Comparison of ENCODE assay signal across 20 cellular contexts in genomic region chr20:45444050-45444449, GRCh38. TPM values are rescaled to one million over a fixed set of nuclear protein-coding genes. Genes with fewer than 3 reads are reported as not detected.
DNase-seq lines count a peak whose midpoint lies in the region; ATAC-seq and TF ChIP-seq lines count a peak whose summit lies in the region.
"Had no signal": no experiment of that assay in that cellular context is flagged by ENCODE, and none has a peak within 500 bp of the region (broad histone marks: within the 10 kb centered on the region; RNA-seq: fewer than 3 reads in every experiment).

No MANE protein-coding gene starts in this region.

- H3K79me1 ChIP-seq in H9 (ENCODE audit: insufficient read depth, low read depth, low read length, poor library complexity, severe bottlenecking), result no peaks in the 10 kb centered on the region

- H4K5ac ChIP-seq in H9 (ENCODE audit: insufficient read length, low read depth, low read length), result no peak overlapping the region

- H3K79me2 ChIP-seq in KMS-11 (ENCODE audit: insufficient read depth, low read depth) (no peaks in the 10 kb centered on the region), H9 (ENCODE audit: insufficient read depth, low read length) (no peaks in the 10 kb centered on the region)

- no peak overlapping the region for H2BK120ac ChIP-seq in H9 (ENCODE audit: low read depth, low read length, poor library complexity, severe bottlenecking)

- H3K36me3 ChIP-seq in CD8-positive, alpha-beta T cell (ENCODE audit: insufficient read depth, low read length), result no peaks in the 10 kb centered on the region
- H3K36me3 ChIP-seq in KMS-11 (ENCODE audit: insufficient read depth), result no peaks in the 10 kb centered on the region
- H3K36me3 ChIP-seq in brain microvascular endothelial cell (replicated peaks), result no peaks in the 10 kb centered on the region
- H3K36me3 ChIP-seq: upper lobe of right lung had no signal

- no peak overlapping the region for H3K4me3 ChIP-seq in CD8-positive, alpha-beta T cell (ENCODE audit: low read depth, low read length)
- H3K4me3 ChIP-seq in KMS-11 (IDR thresholded peaks at IDR 0.05; ENCODE audit: insufficient read depth, low read depth, low read length), result no peak overlapping the region
- no peak overlapping the region for H3K4me3 ChIP-seq in brain microvascular endothelial cell (ENCODE audit: low read depth, low read length)
- no peak overlapping the region for H3K4me3 ChIP-seq in lower leg skin (ENCODE audit: low read depth, poor library complexity, severe bottlenecking)
- H3K4me3 ChIP-seq: gastroesophageal sphincter, upper lobe of right lung had no signal

- no peak overlapping the region for H3K14ac ChIP-seq in H9 (ENCODE audit: insufficient read depth, low read length)

- in situ Hi-C loops in brain microvascular endothelial cell (cut with HindIII; ENCODE audit: low pct_ligation_motif_present, low sequenced_read_pairs), result no loop called here

- DNase-seq in CD8-positive, alpha-beta T cell, result peak in 3 of 7 experiments; percentile 15 to 59 (median 57)
- peak; percentile 43 for DNase-seq in activated CD4-positive, alpha-beta memory T cell treated with anti-CD3 and anti-CD28 coated beads for 36 hours
- DNase-seq in effector memory CD8-positive, alpha-beta T cell, result peak; percentile 36 to 38 (median 38)
- no peak for DNase-seq in brain microvascular endothelial cell
- no peak for DNase-seq in lower leg skin (ENCODE audit: low spot score in 2 of 2)
- DNase-seq in HCEC 1CT, result no peak
- no peak for DNase-seq in H9
- DNase-seq: activated CD4-positive, alpha-beta T cell treated with anti-CD3 and anti-CD28 coated beads, Interleukin-2, amount 50 U/mL, for 4 hours; activated T-cell treated with anti-CD3 and anti-CD28 coated beads, Interleukin-2, amount 50 U/mL, for 4 hours; aorta; cerebellar nuclear complex; NCI-H1930; upper lobe of right lung had no signal

- no peaks in the 10 kb centered on the region for H3K27me3 ChIP-seq in CD8-positive, alpha-beta T cell (ENCODE audit: insufficient read depth, low read length)
- H3K27me3 ChIP-seq in KMS-11 (ENCODE audit: insufficient read depth, low read depth) (no peaks in the 10 kb centered on the region), brain microvascular endothelial cell (replicated peaks) (no peaks in the 10 kb centered on the region), H9 (ENCODE audit: insufficient read depth, low read length) (no peaks in the 10 kb centered on the region)
- H3K27me3 ChIP-seq: upper lobe of right lung had no signal

- H3K23ac ChIP-seq in H9 (ENCODE audit: insufficient read length, low read depth, low read length), result no peak overlapping the region

- no peaks in the 10 kb centered on the region for H3K9me3 ChIP-seq in CD8-positive, alpha-beta T cell (ENCODE audit: low read length)
- H3K9me3 ChIP-seq in H9 (ENCODE audit: control insufficient read depth, low read depth, low read length), result no peaks in the 10 kb centered on the region
- H3K9me3 ChIP-seq: gastroesophageal sphincter, upper lobe of right lung had no signal

- no peak overlapping the region for H3K4ac ChIP-seq in H9 (ENCODE audit: low read depth, low read length)

- TF ChIP-seq POLR2A in lower leg skin (IDR thresholded peaks at IDR 0.05), result no peak

- H3K9me3 Mint-ChIP-seq in CD8-positive, alpha-beta T cell, result no peaks in the 10 kb centered on the region
- no peaks in the 10 kb centered on the region for H3K9me3 Mint-ChIP-seq in activated CD4-positive, alpha-beta memory T cell treated with anti-CD3 and anti-CD28 coated beads for 36 hours
- H3K9me3 Mint-ChIP-seq in effector memory CD8-positive, alpha-beta T cell, result no peaks in the 10 kb centered on the region
- no peaks in the 10 kb centered on the region; a peak in 1 of 5 replicates for H3K9me3 Mint-ChIP-seq in H9
- H3K9me3 Mint-ChIP-seq: activated T-cell treated with anti-CD3 and anti-CD28 coated beads, Interleukin-2, amount 50 U/mL, for 4 hours; nephron; stimulated activated naive CD8-positive, alpha-beta T cell treated with anti-CD3 and anti-CD28 coated beads, Interleukin-15, Interleukin-2, amounts not matched to agents 100 ng/mL and 50 ng/mL, for 24 hours had no signal

- peaks cover 5% of the 10 kb centered on the region for H3K36me3 Mint-ChIP-seq in CD8-positive, alpha-beta T cell
- H3K36me3 Mint-ChIP-seq in activated CD4-positive, alpha-beta memory T cell treated with anti-CD3 and anti-CD28 coated beads for 36 hours, result peaks cover 3% of the 10 kb centered on the region
- H3K36me3 Mint-ChIP-seq in effector memory CD8-positive, alpha-beta T cell (ENCODE audit: insufficient read depth), result peaks cover 6% of the 10 kb centered on the region
- H3K36me3 Mint-ChIP-seq in H9 (ENCODE audit: insufficient read depth in 1 of 3, low read depth in 3 of 3), result no peaks in the 10 kb centered on the region

- no peaks in the 10 kb centered on the region for H3K23me2 ChIP-seq in H9 (ENCODE audit: insufficient read length, low read depth, low read length, poor library complexity, severe bottlenecking)

- no peak overlapping the region for H2BK12ac ChIP-seq in H9 (ENCODE audit: insufficient read length, low read depth, low read length)

- no peak overlapping the region for H3K27ac ChIP-seq in CD8-positive, alpha-beta T cell (ENCODE audit: low read depth, low read length)
- H3K27ac ChIP-seq in KMS-11 (no peak overlapping the region), brain microvascular endothelial cell (no peak overlapping the region), H9 (ENCODE audit: insufficient read length, low read depth, low read length) (no peak overlapping the region)
- H3K27ac ChIP-seq: gastroesophageal sphincter, RWPE1, upper lobe of right lung had no signal

- POLR2A ChIA-PET in CD8-positive, alpha-beta T cell (lab: Charles Lee), result no interaction called here
- POLR2A ChIA-PET in activated CD4-positive, alpha-beta memory T cell treated with anti-CD3 and anti-CD28 coated beads for 36 hours (lab: Charles Lee), result interaction anchor here (0.6 kb wide), 1 partner anchor 14 kb away, joined by 3 read pairs; no protein-coding TSS in a partner anchor

- no peak overlapping the region; the same call in 1 of the 2 replicates for H2BK15ac ChIP-seq in H9 (ENCODE audit: low read depth, low read length)

- H4K20me1 ChIP-seq in KMS-11 (ENCODE audit: insufficient read depth) (no peaks in the 10 kb centered on the region), H9 (ENCODE audit: control insufficient read depth, insufficient read depth, insufficient read length) (no peaks in the 10 kb centered on the region)

- H3K27ac Mint-ChIP-seq in CD8-positive, alpha-beta T cell, result no peak overlapping the region
- no peak overlapping the region for H3K27ac Mint-ChIP-seq in activated CD4-positive, alpha-beta memory T cell treated with anti-CD3 and anti-CD28 coated beads for 36 hours
- peak overlapping the region in 1 of 2 donors; percentile 45 for H3K27ac Mint-ChIP-seq in effector memory CD8-positive, alpha-beta T cell
- H3K27ac Mint-ChIP-seq in H9, result no peak overlapping the region; a peak in 1 of 7 replicates
- H3K27ac Mint-ChIP-seq: stimulated activated naive CD8-positive, alpha-beta T cell treated with anti-CD3 and anti-CD28 coated beads, Interleukin-15, Interleukin-2, amounts not matched to agents 100 ng/mL and 50 ng/mL, for 24 hours had no signal

- H3K4me2 ChIP-seq in KMS-11, result peak overlapping the region; percentile 37; the same call in 1 of the 2 replicates
- H3K4me2 ChIP-seq in H9 (ENCODE audit: insufficient read depth, insufficient read length, low read length), result no peak overlapping the region

- CTCF ChIA-PET in CD8-positive, alpha-beta T cell (lab: Charles Lee), result interaction anchor here (1.1 to 2.9 kb wide), 4 partner anchors 69 to 327 kb away, joined by 3 to 17 read pairs (median 6); no protein-coding TSS in a partner anchor
- CTCF ChIA-PET in activated CD4-positive, alpha-beta memory T cell treated with anti-CD3 and anti-CD28 coated beads for 36 hours (lab: Charles Lee), result interaction anchor here (2.2 to 2.4 kb wide), 2 partner anchors 71 to 81 kb away, joined by 11 to 14 read pairs; partner anchors contain the start of gene SYS1

- H2AK5ac ChIP-seq in H9 (ENCODE audit: insufficient read length, low read length), result no peak overlapping the region

- peaks cover 7% of the 10 kb centered on the region for H3K27me3 Mint-ChIP-seq in CD8-positive, alpha-beta T cell (ENCODE audit: low read depth)
- peaks cover 6% of the 10 kb centered on the region for H3K27me3 Mint-ChIP-seq in activated CD4-positive, alpha-beta memory T cell treated with anti-CD3 and anti-CD28 coated beads for 36 hours
- H3K27me3 Mint-ChIP-seq in effector memory CD8-positive, alpha-beta T cell, result peaks cover 0 to 39% of the 10 kb centered on the region in 2 donors
- H3K27me3 Mint-ChIP-seq in H9 (ENCODE audit: low read depth), result peaks cover 6% of the 10 kb centered on the region; the same call in 1 of the 2 replicates

- intact Hi-C loops in CD8-positive, alpha-beta T cell (cut with DNase I, micrococcal nuclease), result no loop called here
- intact Hi-C loops in activated CD4-positive, alpha-beta memory T cell treated with anti-CD3 and anti-CD28 coated beads for 36 hours (cut with micrococcal nuclease), result no loop called here
- intact Hi-C loops in lower leg skin (cut with DNase I; ENCODE audit: low total_unique reads), result no loop called here

- no peak overlapping the region for H4K91ac ChIP-seq in H9 (ENCODE audit: insufficient read length, low read depth, low read length)

- H3K9ac ChIP-seq in KMS-11, result no peak overlapping the region
- H3K9ac ChIP-seq in H9 (ENCODE audit: extremely low read depth, insufficient read length, low read length), result no peak overlapping the region

- H2AFZ ChIP-seq in KMS-11 (ENCODE audit: low read depth) (no peak overlapping the region), H9 (ENCODE audit: low read length) (no peak overlapping the region)

- no peak overlapping the region for H4K8ac ChIP-seq in H9 (replicated peaks; ENCODE audit: insufficient read length, low read depth, low read length)

- no peak for TF ChIP-seq CTCF in CD8-positive, alpha-beta T cell (IDR thresholded peaks at IDR 0.05)
- no peak for TF ChIP-seq CTCF in KMS-11 (conservative IDR thresholded peaks at IDR 0.05; ENCODE audit: low read depth, low read length)
- TF ChIP-seq CTCF in brain microvascular endothelial cell (IDR thresholded peaks at IDR 0.05; ENCODE audit: low read depth, low read length, missing control alignments), result no peak
- no peak for TF ChIP-seq CTCF in lower leg skin (IDR thresholded peaks at IDR 0.05)
- TF ChIP-seq CTCF in H9 (conservative IDR thresholded peaks at IDR 0.05), result no peak

- no peak overlapping the region for H3K4me3 Mint-ChIP-seq in CD8-positive, alpha-beta T cell
- no peak overlapping the region for H3K4me3 Mint-ChIP-seq in activated CD4-positive, alpha-beta memory T cell treated with anti-CD3 and anti-CD28 coated beads for 36 hours
- peak overlapping the region in 1 of 2 donors; percentile 30 for H3K4me3 Mint-ChIP-seq in effector memory CD8-positive, alpha-beta T cell
- H3K4me3 Mint-ChIP-seq in H9, result no peak overlapping the region
- H3K4me3 Mint-ChIP-seq: activated T-cell treated with anti-CD3 and anti-CD28 coated beads, Interleukin-2, amount 50 U/mL, for 4 hours; nephron; stimulated activated naive CD8-positive, alpha-beta T cell treated with anti-CD3 and anti-CD28 coated beads, Interleukin-15, Interleukin-2, amounts not matched to agents 100 ng/mL and 50 ng/mL, for 24 hours had no signal

- no peak overlapping the region for H3K56ac ChIP-seq in H9 (ENCODE audit: insufficient read length, low read depth, low read length)

- no peak overlapping the region for H2BK5ac ChIP-seq in H9 (ENCODE audit: insufficient read length, low read length)

- H3T11ph ChIP-seq in H9 (ENCODE audit: low read length), result no peak overlapping the region

- H3K4me1 Mint-ChIP-seq in CD8-positive, alpha-beta T cell (ENCODE audit: low read depth), result peaks cover 19% of the 10 kb centered on the region
- peaks cover 14% of the 10 kb centered on the region for H3K4me1 Mint-ChIP-seq in activated CD4-positive, alpha-beta memory T cell treated with anti-CD3 and anti-CD28 coated beads for 36 hours (ENCODE audit: low read depth)
- peaks cover 22 to 24% of the 10 kb centered on the region in 2 donors for H3K4me1 Mint-ChIP-seq in effector memory CD8-positive, alpha-beta T cell (ENCODE audit: low read depth in 2 of 2)
- peaks cover 26 to 34% of the 10 kb centered on the region in 2 experiments for H3K4me1 Mint-ChIP-seq in H9
- H3K4me1 Mint-ChIP-seq: nephron had no signal

- no peak overlapping the region for H2BK20ac ChIP-seq in H9 (ENCODE audit: low read depth, low read length, poor library complexity, severe bottlenecking)

- ATAC-seq in CD8-positive, alpha-beta T cell, result peak; percentile 58
- peak; percentile 98 for ATAC-seq in effector memory CD8-positive, alpha-beta T cell (replicated peaks)
- ATAC-seq: activated T-cell treated with anti-CD3 and anti-CD28 coated beads, Interleukin-2, amount 50 U/mL, for 4 hours; esophagus mucosa; gastroesophageal sphincter; upper lobe of right lung had no signal

- H3K18ac ChIP-seq in H9 (ENCODE audit: insufficient read length, low read depth, low read length), result no peak overlapping the region

- H3K4me1 ChIP-seq in CD8-positive, alpha-beta T cell (ENCODE audit: insufficient read depth, low read length), result peaks cover 19% of the 10 kb centered on the region
- H3K4me1 ChIP-seq in KMS-11 (ENCODE audit: low read depth, poor library complexity, severe bottlenecking) (peaks cover 14% of the 10 kb centered on the region), H9 (ENCODE audit: insufficient read depth, low read length) (no peaks in the 10 kb centered on the region; the same call in 1 of the 2 replicates)

RNA-seq across cellular contexts. Expression of gene WFDC2, which starts 25.5 kb away (rescaled TPM):
- total RNA-seq in CD8-positive, alpha-beta T cell, result not detected
- under 1 TPM; 0.38 to 0.92 TPM for total RNA-seq in activated CD4-positive, alpha-beta memory T cell treated with anti-CD3 and anti-CD28 coated beads for 36 hours
- total RNA-seq in lower leg skin (10 to 100 TPM; 11.3 to 24.7 (median 14.5) TPM), H9 (2021) (57.1 and 59.6 TPM in 2 replicates)
- total RNA-seq: mesenteric fat pad had no signal

RNA-seq across cellular contexts. Expression of gene PIGT, which starts 28.1 kb away (rescaled TPM):
- total RNA-seq in CD8-positive, alpha-beta T cell, result 100 to 1,000 TPM; 213 to 230 TPM
- total RNA-seq in activated CD4-positive, alpha-beta memory T cell treated with anti-CD3 and anti-CD28 coated beads for 36 hours, result 10 to 100 TPM; 41.5 to 44.4 TPM
- 10 to 100 TPM; 33.6 to 64.5 (median 45.6) TPM for total RNA-seq in lower leg skin
- total RNA-seq in H9 (2021), result 73.9 and 78.9 TPM in 2 replicates

RNA-seq across cellular contexts. Expression of gene DBNDD2, which starts 36.0 kb away (rescaled TPM):
- total RNA-seq in CD8-positive, alpha-beta T cell, result 10 to 100 TPM; 25.0 to 27.6 TPM
- total RNA-seq in activated CD4-positive, alpha-beta memory T cell treated with anti-CD3 and anti-CD28 coated beads for 36 hours, result 10 to 100 TPM; 21.6 to 22.6 TPM
- 100 to 1,000 TPM in 1 of 4 donors, 10 to 100 TPM in 3; 53.2 to 115 (median 72.5) TPM for total RNA-seq in lower leg skin
- 39.1 and 39.3 TPM in 2 replicates for total RNA-seq in H9 (2021)

Comparison
In these comparisons a context has a peak if more than half of its experiments do, and no peak if none do; other contexts are left out.
1. DNase-seq: peak in activated CD4-positive, alpha-beta memory T cell treated with anti-CD3 and anti-CD28 coated beads for 36 hours (single experiment) and effector memory CD8-positive, alpha-beta T cell (3 of 3); none in brain microvascular endothelial cell (single experiment), lower leg skin (0 of 2), HCEC 1CT (single experiment) and H9 (single experiment).
2. RNA of gene WFDC2, which starts 25.5 kb away (total RNA-seq): 57.1 to 59.6 TPM in H9 and 11.3 to 24.7 TPM in lower leg skin; 0.38 to 0.92 TPM in activated CD4-positive, alpha-beta memory T cell treated with anti-CD3 and anti-CD28 coated beads for 36 hours and not detected in CD8-positive, alpha-beta T cell; every median in the first group is over 4 times any median in the second.